Comparison of ENCODE assay signal across 1 cellular context in genomic region chrX:138939038-138939437, GRCh38.
TF ChIP-seq lines count a peak whose summit lies in the region.

No MANE protein-coding gene starts in this region.

TF ChIP-seq in liver, 16 proteins besides CTCF, POLR2A, EP300 and RAD21 (continued from another document):
- TF ChIP-seq, protein P1, sequence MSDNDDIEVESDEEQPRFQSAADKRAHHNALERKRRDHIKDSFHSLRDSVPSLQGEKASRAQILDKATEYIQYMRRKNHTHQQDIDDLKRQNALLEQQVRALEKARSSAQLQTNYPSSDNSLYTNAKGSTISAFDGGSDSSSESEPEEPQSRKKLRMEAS (IDR thresholded peaks at IDR 0.05) = no peak
- TF ChIP-seq, protein P2, sequence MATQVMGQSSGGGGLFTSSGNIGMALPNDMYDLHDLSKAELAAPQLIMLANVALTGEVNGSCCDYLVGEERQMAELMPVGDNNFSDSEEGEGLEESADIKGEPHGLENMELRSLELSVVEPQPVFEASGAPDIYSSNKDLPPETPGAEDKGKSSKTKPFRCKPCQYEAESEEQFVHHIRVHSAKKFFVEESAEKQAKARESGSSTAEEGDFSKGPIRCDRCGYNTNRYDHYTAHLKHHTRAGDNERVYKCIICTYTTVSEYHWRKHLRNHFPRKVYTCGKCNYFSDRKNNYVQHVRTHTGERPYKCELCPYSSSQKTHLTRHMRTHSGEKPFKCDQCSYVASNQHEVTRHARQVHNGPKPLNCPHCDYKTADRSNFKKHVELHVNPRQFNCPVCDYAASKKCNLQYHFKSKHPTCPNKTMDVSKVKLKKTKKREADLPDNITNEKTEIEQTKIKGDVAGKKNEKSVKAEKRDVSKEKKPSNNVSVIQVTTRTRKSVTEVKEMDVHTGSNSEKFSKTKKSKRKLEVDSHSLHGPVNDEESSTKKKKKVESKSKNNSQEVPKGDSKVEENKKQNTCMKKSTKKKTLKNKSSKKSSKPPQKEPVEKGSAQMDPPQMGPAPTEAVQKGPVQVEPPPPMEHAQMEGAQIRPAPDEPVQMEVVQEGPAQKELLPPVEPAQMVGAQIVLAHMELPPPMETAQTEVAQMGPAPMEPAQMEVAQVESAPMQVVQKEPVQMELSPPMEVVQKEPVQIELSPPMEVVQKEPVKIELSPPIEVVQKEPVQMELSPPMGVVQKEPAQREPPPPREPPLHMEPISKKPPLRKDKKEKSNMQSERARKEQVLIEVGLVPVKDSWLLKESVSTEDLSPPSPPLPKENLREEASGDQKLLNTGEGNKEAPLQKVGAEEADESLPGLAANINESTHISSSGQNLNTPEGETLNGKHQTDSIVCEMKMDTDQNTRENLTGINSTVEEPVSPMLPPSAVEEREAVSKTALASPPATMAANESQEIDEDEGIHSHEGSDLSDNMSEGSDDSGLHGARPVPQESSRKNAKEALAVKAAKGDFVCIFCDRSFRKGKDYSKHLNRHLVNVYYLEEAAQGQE (IDR thresholded peaks at IDR 0.05) = no peak
- TF ChIP-seq TAF1 (conservative IDR thresholded peaks at IDR 0.05) = no peak
- TF ChIP-seq FOXA1 (IDR thresholded peaks at IDR 0.05) = no peak
